Comparison of ENCODE assay signal across 1 cellular context in the genomic region with DNA sequence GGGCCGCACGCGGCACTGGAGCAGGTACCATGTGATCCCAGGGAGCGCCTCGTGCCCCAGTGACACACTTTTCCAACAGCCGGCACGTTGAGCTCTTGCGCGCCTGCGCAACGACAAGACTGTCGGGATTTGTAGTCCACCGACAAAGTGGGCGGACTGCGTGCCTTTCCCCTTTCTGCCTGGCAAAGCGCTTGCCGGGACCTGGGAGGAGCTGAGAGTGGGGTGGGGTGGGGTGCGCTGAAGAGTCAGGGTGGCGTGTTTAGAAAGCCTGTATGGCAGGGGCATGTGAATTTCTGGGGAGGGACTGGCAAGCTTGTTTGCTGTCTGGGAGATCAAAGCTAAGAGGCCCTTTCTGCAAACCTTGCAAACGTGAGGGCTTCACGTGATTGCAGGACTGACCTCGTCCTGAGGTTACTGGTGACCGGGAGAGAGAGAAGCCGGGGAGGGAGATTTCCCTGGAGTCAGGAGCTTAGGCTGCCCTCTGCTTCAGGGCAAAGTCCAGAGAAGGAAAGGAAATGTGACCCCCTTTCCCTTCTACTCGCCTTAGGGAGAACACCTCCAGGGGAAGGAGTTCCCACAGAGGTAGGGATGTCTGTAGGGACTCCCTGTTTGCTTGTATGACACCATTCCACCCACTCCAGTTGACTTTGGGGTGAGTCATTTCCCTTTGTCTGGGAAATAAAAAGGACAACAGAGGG.
TF ChIP-seq lines count a peak whose summit lies in the region.

No MANE protein-coding gene starts in this region.

TF ChIP-seq in HepG2, 621 proteins besides CTCF, POLR2A, EP300 and RAD21 (continued from another document and continues in another):
- TF ChIP-seq, protein P1, sequence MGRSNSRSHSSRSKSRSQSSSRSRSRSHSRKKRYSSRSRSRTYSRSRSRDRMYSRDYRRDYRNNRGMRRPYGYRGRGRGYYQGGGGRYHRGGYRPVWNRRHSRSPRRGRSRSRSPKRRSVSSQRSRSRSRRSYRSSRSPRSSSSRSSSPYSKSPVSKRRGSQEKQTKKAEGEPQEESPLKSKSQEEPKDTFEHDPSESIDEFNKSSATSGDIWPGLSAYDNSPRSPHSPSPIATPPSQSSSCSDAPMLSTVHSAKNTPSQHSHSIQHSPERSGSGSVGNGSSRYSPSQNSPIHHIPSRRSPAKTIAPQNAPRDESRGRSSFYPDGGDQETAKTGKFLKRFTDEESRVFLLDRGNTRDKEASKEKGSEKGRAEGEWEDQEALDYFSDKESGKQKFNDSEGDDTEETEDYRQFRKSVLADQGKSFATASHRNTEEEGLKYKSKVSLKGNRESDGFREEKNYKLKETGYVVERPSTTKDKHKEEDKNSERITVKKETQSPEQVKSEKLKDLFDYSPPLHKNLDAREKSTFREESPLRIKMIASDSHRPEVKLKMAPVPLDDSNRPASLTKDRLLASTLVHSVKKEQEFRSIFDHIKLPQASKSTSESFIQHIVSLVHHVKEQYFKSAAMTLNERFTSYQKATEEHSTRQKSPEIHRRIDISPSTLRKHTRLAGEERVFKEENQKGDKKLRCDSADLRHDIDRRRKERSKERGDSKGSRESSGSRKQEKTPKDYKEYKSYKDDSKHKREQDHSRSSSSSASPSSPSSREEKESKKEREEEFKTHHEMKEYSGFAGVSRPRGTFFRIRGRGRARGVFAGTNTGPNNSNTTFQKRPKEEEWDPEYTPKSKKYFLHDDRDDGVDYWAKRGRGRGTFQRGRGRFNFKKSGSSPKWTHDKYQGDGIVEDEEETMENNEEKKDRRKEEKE (IDR thresholded peaks at IDR 0.05) = no peak
- TF ChIP-seq SIN3B (IDR thresholded peaks at IDR 0.05; ENCODE audit: low read length) (peak; percentile 61), GTF2F1 (IDR thresholded peaks at IDR 0.05; ENCODE audit: low read length) (no peak), HOXA7 (CRISPR knock-in tag; IDR thresholded peaks at IDR 0.05) (0 out of 2 replicates have a peak, but pooled peaks have one; percentile 88), SPEN (CRISPR knock-in tag; IDR thresholded peaks at IDR 0.05; ENCODE audit: low read depth) (peak; percentile 93; the same call in 1 of the 2 replicates), SMYD3 (CRISPR knock-in tag; IDR thresholded peaks at IDR 0.05) (no peak; the same call in none of the 2 replicates), ZSCAN20 (CRISPR knock-in tag; IDR thresholded peaks at IDR 0.05; ENCODE audit: borderline replicate concordance) (peak; percentile 98), TAF15 (IDR thresholded peaks at IDR 0.05; ENCODE audit: low read depth, low read length, poor library complexity, severe bottlenecking) (no peak), GLI4 (CRISPR knock-in tag; IDR thresholded peaks at IDR 0.05; ENCODE audit: borderline replicate concordance) (no peak; the same call in 1 of the 2 replicates), CENPX (CRISPR knock-in tag; IDR thresholded peaks at IDR 0.05) (no peak), TRIM24 (CRISPR knock-in tag; IDR thresholded peaks at IDR 0.05) (peak; percentile 56; the same call in 1 of the 2 replicates), ZNF207 (IDR thresholded peaks at IDR 0.05; ENCODE audit: borderline replicate concordance) (no peak), BHLHE40 (IDR thresholded peaks at IDR 0.05; ENCODE audit: low read length) (peak; percentile 99), NR3C1 (CRISPR knock-in tag; IDR thresholded peaks at IDR 0.05) (no peak), ZNF263 (CRISPR knock-in tag; IDR thresholded peaks at IDR 0.05) (peak; percentile 86), DBP (CRISPR knock-in tag; IDR thresholded peaks at IDR 0.05; ENCODE audit: not compliant biosample characterization) (peak; percentile 97), MIXL1 (CRISPR knock-in tag; IDR thresholded peaks at IDR 0.05) (peak; percentile 94), HDAC2 (CRISPR knock-in tag; IDR thresholded peaks at IDR 0.05) (peak; percentile 86), ZNF75D (CRISPR knock-in tag; IDR thresholded peaks at IDR 0.05; ENCODE audit: borderline replicate concordance) (peak; percentile 79; the same call in 1 of the 2 replicates), KLF13 (CRISPR knock-in tag; IDR thresholded peaks at IDR 0.05) (peak; percentile 82; the same call in 1 of the 2 replicates), SUZ12 (IDR thresholded peaks at IDR 0.05; ENCODE audit: low read depth, low read length) (peak; percentile 77), ATAD3A (CRISPR knock-in tag; IDR thresholded peaks at IDR 0.05) (no peak), ZNF607 (CRISPR knock-in tag; IDR thresholded peaks at IDR 0.05; ENCODE audit: borderline replicate concordance) (peak; percentile 99), HCFC1 (IDR thresholded peaks at IDR 0.05; ENCODE audit: low read depth, low read length) (peak; percentile 88), NFE2 (CRISPR knock-in tag; IDR thresholded peaks at IDR 0.05) (0 out of 2 replicates have a peak, but pooled peaks have one; percentile 2), EEA1 (CRISPR knock-in tag; IDR thresholded peaks at IDR 0.05; ENCODE audit: borderline replicate concordance) (peak; percentile 88), YY1 (IDR thresholded peaks at IDR 0.05; ENCODE audit: insufficient read depth, insufficient replicate concordance, low read depth, low read length) (peak; percentile 56), FOXJ3 (CRISPR knock-in tag; IDR thresholded peaks at IDR 0.05; ENCODE audit: borderline replicate concordance) (peak; percentile 94), ZNF644 (CRISPR knock-in tag; IDR thresholded peaks at IDR 0.05; ENCODE audit: low read depth) (0 out of 2 replicates have a peak, but pooled peaks have one; percentile 27), AGO1 (IDR thresholded peaks at IDR 0.05; ENCODE audit: low read depth, low read length, poor library complexity, severe bottlenecking) (peak; percentile 38), MED13 (CRISPR knock-in tag; IDR thresholded peaks at IDR 0.05) (peak; percentile 94), NFE2L2 (IDR thresholded peaks at IDR 0.05; ENCODE audit: low read length) (no peak; the same call in 1 of the 2 replicates)
- TF ChIP-seq, protein P2, sequence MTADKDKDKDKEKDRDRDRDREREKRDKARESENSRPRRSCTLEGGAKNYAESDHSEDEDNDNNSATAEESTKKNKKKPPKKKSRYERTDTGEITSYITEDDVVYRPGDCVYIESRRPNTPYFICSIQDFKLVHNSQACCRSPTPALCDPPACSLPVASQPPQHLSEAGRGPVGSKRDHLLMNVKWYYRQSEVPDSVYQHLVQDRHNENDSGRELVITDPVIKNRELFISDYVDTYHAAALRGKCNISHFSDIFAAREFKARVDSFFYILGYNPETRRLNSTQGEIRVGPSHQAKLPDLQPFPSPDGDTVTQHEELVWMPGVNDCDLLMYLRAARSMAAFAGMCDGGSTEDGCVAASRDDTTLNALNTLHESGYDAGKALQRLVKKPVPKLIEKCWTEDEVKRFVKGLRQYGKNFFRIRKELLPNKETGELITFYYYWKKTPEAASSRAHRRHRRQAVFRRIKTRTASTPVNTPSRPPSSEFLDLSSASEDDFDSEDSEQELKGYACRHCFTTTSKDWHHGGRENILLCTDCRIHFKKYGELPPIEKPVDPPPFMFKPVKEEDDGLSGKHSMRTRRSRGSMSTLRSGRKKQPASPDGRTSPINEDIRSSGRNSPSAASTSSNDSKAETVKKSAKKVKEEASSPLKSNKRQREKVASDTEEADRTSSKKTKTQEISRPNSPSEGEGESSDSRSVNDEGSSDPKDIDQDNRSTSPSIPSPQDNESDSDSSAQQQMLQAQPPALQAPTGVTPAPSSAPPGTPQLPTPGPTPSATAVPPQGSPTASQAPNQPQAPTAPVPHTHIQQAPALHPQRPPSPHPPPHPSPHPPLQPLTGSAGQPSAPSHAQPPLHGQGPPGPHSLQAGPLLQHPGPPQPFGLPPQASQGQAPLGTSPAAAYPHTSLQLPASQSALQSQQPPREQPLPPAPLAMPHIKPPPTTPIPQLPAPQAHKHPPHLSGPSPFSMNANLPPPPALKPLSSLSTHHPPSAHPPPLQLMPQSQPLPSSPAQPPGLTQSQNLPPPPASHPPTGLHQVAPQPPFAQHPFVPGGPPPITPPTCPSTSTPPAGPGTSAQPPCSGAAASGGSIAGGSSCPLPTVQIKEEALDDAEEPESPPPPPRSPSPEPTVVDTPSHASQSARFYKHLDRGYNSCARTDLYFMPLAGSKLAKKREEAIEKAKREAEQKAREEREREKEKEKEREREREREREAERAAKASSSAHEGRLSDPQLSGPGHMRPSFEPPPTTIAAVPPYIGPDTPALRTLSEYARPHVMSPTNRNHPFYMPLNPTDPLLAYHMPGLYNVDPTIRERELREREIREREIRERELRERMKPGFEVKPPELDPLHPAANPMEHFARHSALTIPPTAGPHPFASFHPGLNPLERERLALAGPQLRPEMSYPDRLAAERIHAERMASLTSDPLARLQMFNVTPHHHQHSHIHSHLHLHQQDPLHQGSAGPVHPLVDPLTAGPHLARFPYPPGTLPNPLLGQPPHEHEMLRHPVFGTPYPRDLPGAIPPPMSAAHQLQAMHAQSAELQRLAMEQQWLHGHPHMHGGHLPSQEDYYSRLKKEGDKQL (CRISPR knock-in tag; IDR thresholded peaks at IDR 0.05; ENCODE audit: low read depth) = peak; percentile 76
- TF ChIP-seq, protein P3, sequence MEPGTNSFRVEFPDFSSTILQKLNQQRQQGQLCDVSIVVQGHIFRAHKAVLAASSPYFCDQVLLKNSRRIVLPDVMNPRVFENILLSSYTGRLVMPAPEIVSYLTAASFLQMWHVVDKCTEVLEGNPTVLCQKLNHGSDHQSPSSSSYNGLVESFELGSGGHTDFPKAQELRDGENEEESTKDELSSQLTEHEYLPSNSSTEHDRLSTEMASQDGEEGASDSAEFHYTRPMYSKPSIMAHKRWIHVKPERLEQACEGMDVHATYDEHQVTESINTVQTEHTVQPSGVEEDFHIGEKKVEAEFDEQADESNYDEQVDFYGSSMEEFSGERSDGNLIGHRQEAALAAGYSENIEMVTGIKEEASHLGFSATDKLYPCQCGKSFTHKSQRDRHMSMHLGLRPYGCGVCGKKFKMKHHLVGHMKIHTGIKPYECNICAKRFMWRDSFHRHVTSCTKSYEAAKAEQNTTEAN (CRISPR knock-in tag; conservative IDR thresholded peaks at IDR 0.05) = peak; percentile 98
- TF ChIP-seq, protein P4, sequence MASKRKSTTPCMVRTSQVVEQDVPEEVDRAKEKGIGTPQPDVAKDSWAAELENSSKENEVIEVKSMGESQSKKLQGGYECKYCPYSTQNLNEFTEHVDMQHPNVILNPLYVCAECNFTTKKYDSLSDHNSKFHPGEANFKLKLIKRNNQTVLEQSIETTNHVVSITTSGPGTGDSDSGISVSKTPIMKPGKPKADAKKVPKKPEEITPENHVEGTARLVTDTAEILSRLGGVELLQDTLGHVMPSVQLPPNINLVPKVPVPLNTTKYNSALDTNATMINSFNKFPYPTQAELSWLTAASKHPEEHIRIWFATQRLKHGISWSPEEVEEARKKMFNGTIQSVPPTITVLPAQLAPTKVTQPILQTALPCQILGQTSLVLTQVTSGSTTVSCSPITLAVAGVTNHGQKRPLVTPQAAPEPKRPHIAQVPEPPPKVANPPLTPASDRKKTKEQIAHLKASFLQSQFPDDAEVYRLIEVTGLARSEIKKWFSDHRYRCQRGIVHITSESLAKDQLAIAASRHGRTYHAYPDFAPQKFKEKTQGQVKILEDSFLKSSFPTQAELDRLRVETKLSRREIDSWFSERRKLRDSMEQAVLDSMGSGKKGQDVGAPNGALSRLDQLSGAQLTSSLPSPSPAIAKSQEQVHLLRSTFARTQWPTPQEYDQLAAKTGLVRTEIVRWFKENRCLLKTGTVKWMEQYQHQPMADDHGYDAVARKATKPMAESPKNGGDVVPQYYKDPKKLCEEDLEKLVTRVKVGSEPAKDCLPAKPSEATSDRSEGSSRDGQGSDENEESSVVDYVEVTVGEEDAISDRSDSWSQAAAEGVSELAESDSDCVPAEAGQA (IDR thresholded peaks at IDR 0.05; ENCODE audit: low read depth) = peak; percentile 78
- TF ChIP-seq, protein P4 (CRISPR knock-in tag; IDR thresholded peaks at IDR 0.05; ENCODE audit: borderline replicate concordance) = peak; percentile 98
- TF ChIP-seq, protein P5, sequence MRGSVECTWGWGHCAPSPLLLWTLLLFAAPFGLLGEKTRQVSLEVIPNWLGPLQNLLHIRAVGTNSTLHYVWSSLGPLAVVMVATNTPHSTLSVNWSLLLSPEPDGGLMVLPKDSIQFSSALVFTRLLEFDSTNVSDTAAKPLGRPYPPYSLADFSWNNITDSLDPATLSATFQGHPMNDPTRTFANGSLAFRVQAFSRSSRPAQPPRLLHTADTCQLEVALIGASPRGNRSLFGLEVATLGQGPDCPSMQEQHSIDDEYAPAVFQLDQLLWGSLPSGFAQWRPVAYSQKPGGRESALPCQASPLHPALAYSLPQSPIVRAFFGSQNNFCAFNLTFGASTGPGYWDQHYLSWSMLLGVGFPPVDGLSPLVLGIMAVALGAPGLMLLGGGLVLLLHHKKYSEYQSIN (CRISPR knock-in tag; IDR thresholded peaks at IDR 0.05; ENCODE audit: borderline replicate concordance) = no peak; the same call in 1 of the 2 replicates
